9 cellular contexts compared by ENCODE assay signal in the genomic region with DNA sequence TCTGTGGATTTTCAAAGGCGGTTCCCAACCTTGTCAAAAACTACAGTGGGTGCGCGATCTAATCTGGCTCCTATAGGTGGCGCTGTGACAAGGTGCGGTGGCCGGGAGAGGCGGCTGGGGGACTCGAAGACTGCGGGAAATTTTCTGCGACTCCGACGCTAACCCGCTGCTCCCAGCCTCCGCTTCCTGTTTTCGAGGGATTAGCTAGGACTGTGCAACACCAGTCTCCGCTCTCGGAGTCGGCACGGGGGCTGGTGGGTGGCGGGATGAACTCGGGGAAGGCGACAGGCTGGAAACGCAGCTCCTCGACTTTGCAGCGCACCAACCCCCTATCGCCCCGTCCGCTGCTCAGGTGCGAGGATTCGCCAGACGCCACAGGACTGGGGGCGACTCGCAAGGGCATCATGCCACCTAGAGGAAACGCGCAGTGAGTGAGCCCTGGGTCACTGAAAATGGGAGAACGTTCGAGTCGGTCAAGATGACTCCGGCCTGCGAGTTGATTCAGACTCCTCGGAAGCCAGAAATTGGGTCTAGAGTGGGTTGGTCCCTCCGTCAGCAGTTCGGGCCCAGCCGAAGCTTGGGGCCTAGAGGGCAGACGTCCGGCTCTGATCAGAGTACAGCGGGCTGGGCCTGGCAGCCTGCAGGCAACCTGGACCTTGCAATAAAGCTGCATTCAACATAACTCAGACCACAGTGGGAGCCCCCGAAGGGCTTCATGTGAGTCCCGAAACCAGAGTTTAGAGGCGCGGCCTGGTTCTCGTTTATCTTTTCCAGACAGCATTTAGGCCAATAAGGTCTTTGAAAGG. TPM values are rescaled to one million over a fixed set of nuclear protein-coding genes. Genes with fewer than 3 reads are reported as not detected.
DNase-seq lines count a peak whose midpoint lies in the region; ATAC-seq, FAIRE-seq and TF ChIP-seq lines count a peak whose summit lies in the region.
"Had no signal": no experiment of that assay in that cellular context is flagged by ENCODE, and none has a peak within 500 bp of the region (broad histone marks: within the 10 kb centered on the region; RNA-seq: fewer than 3 reads in every experiment).

No MANE protein-coding gene starts in this region.

- H3K9me3 ChIP-seq in astrocyte (ENCODE audit: insufficient read depth, low read depth, low read length) (peaks cover 13% of the 10 kb centered on the region), left lung (no peaks in the 10 kb centered on the region)

- H3K27me3 ChIP-seq in astrocyte (ENCODE audit: insufficient read depth, low read length) (peaks cover 99% of the 10 kb centered on the region), left lung (peaks cover 96 to 100% of the 10 kb centered on the region in 2 donors)

- H3K4me1 ChIP-seq in astrocyte (ENCODE audit: insufficient read depth, low read length), result peaks cover 10% of the 10 kb centered on the region
- H3K4me1 ChIP-seq in left lung, result peaks cover 6 to 27% of the 10 kb centered on the region in 2 donors

- no peaks in the 10 kb centered on the region for H3K9me3 Mint-ChIP-seq in Calu3 (ENCODE audit: low read depth, unreplicated experiment)
- H3K9me3 Mint-ChIP-seq in astrocyte (ENCODE audit: unreplicated experiment), result peaks cover 25% of the 10 kb centered on the region

- H3K4me3 Mint-ChIP-seq in Calu3 (ENCODE audit: low read depth, unreplicated experiment) (peak overlapping the region; percentile 66), astrocyte (ENCODE audit: unreplicated experiment) (peak overlapping the region; percentile 73)
- H3K4me3 Mint-ChIP-seq: memory B cell had no signal

- H3K4me3 ChIP-seq in astrocyte (ENCODE audit: insufficient read depth, low read depth, low read length), result no peak overlapping the region
- H3K4me3 ChIP-seq in left lung, result no peak overlapping the region

- ATAC-seq in left lung (peak; percentile 65), GM18502 (IDR thresholded peaks at IDR 0.05; ENCODE audit: poor library complexity, unreplicated experiment) (no peak)
- no peak for ATAC-seq in activated CD4-positive, CD25-positive, alpha-beta regulatory T cell treated with anti-CD3 and anti-CD28 coated beads, Interleukin-2, amount 50 U/mL, for 24 hours

- no peak for FAIRE-seq in astrocyte (lab: Jason Lieb, UNC)

- no peaks in the 10 kb centered on the region for H4K20me1 ChIP-seq in astrocyte (ENCODE audit: insufficient read depth, low read length)

- H3K27me3 Mint-ChIP-seq in Calu3 (ENCODE audit: unreplicated experiment) (peaks cover 57% of the 10 kb centered on the region), astrocyte (ENCODE audit: low read depth, unreplicated experiment) (peaks cover 92% of the 10 kb centered on the region)

- no peak overlapping the region for H3K9ac ChIP-seq in astrocyte (ENCODE audit: low read length)

- no peaks in the 10 kb centered on the region for H3K36me3 ChIP-seq in astrocyte (ENCODE audit: insufficient read depth, low read length)
- no peaks in the 10 kb centered on the region for H3K36me3 ChIP-seq in left lung

- peaks cover 1% of the 10 kb centered on the region for H3K36me3 Mint-ChIP-seq in Calu3 (ENCODE audit: insufficient read depth, unreplicated experiment)
- peaks cover 1% of the 10 kb centered on the region for H3K36me3 Mint-ChIP-seq in astrocyte (ENCODE audit: low read depth, unreplicated experiment)
- H3K36me3 Mint-ChIP-seq: memory B cell had no signal

- intact Hi-C loops in Calu3 (cut with micrococcal nuclease; ENCODE audit: unreplicated experiment) (loop anchor here (5.0 kb wide), 1 partner anchor 116 kb away; no protein-coding TSS in a partner anchor), left lung (cut with DNase I) (no loop called here), posterior vena cava (cut with DNase I) (no loop called here)

- DNase-seq in Calu3 (peak; percentile 86), HUDEP-2 (lab: John Stamatoyannopoulos, UW; ENCODE audit: unreplicated experiment in 76 of 76) (peak in 40 of 76 experiments; percentile 11 to 65 (median 36)), astrocyte (ENCODE audit: low read depth) (no peak), left lung (peak in 1 of 2 donors; percentile 67), NCI-H1694 treated with DMSO at 0.1 percent for 48 hours (lab: John Stamatoyannopoulos, UW) (no peak), posterior vena cava (ENCODE audit: low spot score) (no peak)

- H3K79me2 ChIP-seq in astrocyte (ENCODE audit: insufficient read depth, low read length), result no peaks in the 10 kb centered on the region

- CTCF ChIA-PET in Calu3 (lab: Charles Lee), result interaction anchor here (0.6 to 1.9 kb wide), 8 partner anchors 8 to 518 kb away, joined by 3 to 10 read pairs (median 4); no protein-coding TSS in a partner anchor

- H3K27ac ChIP-seq in astrocyte (ENCODE audit: low read depth, low read length) (no peak overlapping the region), left lung (no peak overlapping the region)

- H3K4me1 Mint-ChIP-seq in Calu3 (ENCODE audit: low read depth, unreplicated experiment) (peaks cover 13% of the 10 kb centered on the region), astrocyte (ENCODE audit: low read depth, unreplicated experiment) (peaks cover 4% of the 10 kb centered on the region)

- peak overlapping the region; percentile 26 for H2AFZ ChIP-seq in astrocyte (ENCODE audit: low read depth, low read length)

- peak; percentile 42 for TF ChIP-seq CTCF in Calu3 (IDR thresholded peaks at IDR 0.05; ENCODE audit: unreplicated experiment)
- peak; percentile 20 for TF ChIP-seq CTCF in astrocyte (IDR thresholded peaks at IDR 0.05; ENCODE audit: insufficient read depth, low read depth, low read length)
- peak in 1 of 2 donors; percentile 22 for TF ChIP-seq CTCF in left lung (IDR thresholded peaks at IDR 0.05)

- peak overlapping the region; percentile 60 for H3K4me2 ChIP-seq in astrocyte (ENCODE audit: low read length)

- BruUV-seq in Calu3 (replicated peaks; lab: Mats Ljungman, UMichigan), result no TSS peak

- peak overlapping the region; percentile 28 for H3K27ac Mint-ChIP-seq in Calu3 (ENCODE audit: unreplicated experiment)
- H3K27ac Mint-ChIP-seq in astrocyte (ENCODE audit: unreplicated experiment), result no peak overlapping the region
- H3K27ac Mint-ChIP-seq: memory B cell had no signal

RNA-seq across cellular contexts. Expression of a gene that starts 5.5 kb away (rescaled TPM):
- total RNA-seq in Calu3 (2022) (4.5 and 5.3 TPM in 2 replicates), astrocyte (1.2 and 1.9 TPM in 2 replicates), left lung (1 to 10 TPM in 1 of 2 donors, under 1 TPM in 1; 0.35 to 1.4 TPM), posterior vena cava (under 1 TPM in 1 of 2 donors, not detected in 1; 0.10 TPM)

Comparison
In these comparisons a context has a peak if more than half of its experiments do, and no peak if none do; other contexts are left out.
1. DNase-seq: peak in Calu3 (single experiment) and HUDEP-2 (40 of 76); none in astrocyte (single experiment), NCI-H1694 treated with DMSO at 0.1 percent for 48 hours (single experiment) and posterior vena cava (single experiment).